In genomic region chr14:89270439-89271227, GRCh38 we compare ENCODE assay signal across 9 cellular contexts.
DNase-seq lines count a peak whose midpoint lies in the region; ATAC-seq and TF ChIP-seq lines count a peak whose summit lies in the region.
"Had no signal": no experiment of that assay in that cellular context is flagged by ENCODE, and none has a peak within 500 bp of the region (broad histone marks: within the 10 kb centered on the region; RNA-seq: fewer than 3 reads in every experiment).

No MANE protein-coding gene starts in this region.

- POLR2A ChIA-PET in GM10248 (lab: Yijun Ruan, JAX): no interaction called here

- ATAC-seq in GM21390 (IDR thresholded peaks at IDR 0.05; ENCODE audit: unreplicated experiment) (peak; percentile 58), left lobe of liver (peak; percentile 67), sciatic nerve (no peak)

- CTCF ChIA-PET in GM10248 (lab: Yijun Ruan, JAX): interaction anchor here (0.6 to 1.1 kb wide), 3 partner anchors 11 to 36 kb away, joined by 3 read pairs; no protein-coding TSS in a partner anchor

- no peak for TF ChIP-seq CTCF in GM10248 (IDR thresholded peaks at IDR 0.05; ENCODE audit: control extremely low read depth, extremely low read depth, low read depth, missing control alignments)

- DNase-seq in GM10248 (ENCODE audit: extremely low spot score): peak; percentile 50
- DNase-seq in HT-29 (ENCODE audit: low spot score): peak; percentile 43
- DNase-seq in left lobe of liver (ENCODE audit: low spot score): peak; percentile 68
- no peak for DNase-seq in NCI-H2029 treated with DMSO at 0.1 percent for 48 hours (lab: John Stamatoyannopoulos, UW)
- DNase-seq in NCI-H82 treated with DMSO at 0.1 percent for 48 hours (lab: John Stamatoyannopoulos, UW; ENCODE audit: unreplicated experiment): no peak
- no peak for DNase-seq in sciatic nerve (ENCODE audit: low spot score)
- DNase-seq in DMS 273 (lab: John Stamatoyannopoulos, UW; ENCODE audit: unreplicated experiment): no peak
- DNase-seq: NCI-H2081 had no signal

- intact Hi-C loops in sciatic nerve (cut with DNase I): no loop called here

Comparison
In these comparisons a context has a peak if more than half of its experiments do, and no peak if none do; other contexts are left out.
1. DNase-seq: peak in GM10248 (single experiment), HT-29 (single experiment) and left lobe of liver (single experiment); none in NCI-H2029 treated with DMSO at 0.1 percent for 48 hours (single experiment), NCI-H82 treated with DMSO at 0.1 percent for 48 hours (single experiment), sciatic nerve (single experiment) and DMS 273 (single experiment).